In the genomic region with DNA sequence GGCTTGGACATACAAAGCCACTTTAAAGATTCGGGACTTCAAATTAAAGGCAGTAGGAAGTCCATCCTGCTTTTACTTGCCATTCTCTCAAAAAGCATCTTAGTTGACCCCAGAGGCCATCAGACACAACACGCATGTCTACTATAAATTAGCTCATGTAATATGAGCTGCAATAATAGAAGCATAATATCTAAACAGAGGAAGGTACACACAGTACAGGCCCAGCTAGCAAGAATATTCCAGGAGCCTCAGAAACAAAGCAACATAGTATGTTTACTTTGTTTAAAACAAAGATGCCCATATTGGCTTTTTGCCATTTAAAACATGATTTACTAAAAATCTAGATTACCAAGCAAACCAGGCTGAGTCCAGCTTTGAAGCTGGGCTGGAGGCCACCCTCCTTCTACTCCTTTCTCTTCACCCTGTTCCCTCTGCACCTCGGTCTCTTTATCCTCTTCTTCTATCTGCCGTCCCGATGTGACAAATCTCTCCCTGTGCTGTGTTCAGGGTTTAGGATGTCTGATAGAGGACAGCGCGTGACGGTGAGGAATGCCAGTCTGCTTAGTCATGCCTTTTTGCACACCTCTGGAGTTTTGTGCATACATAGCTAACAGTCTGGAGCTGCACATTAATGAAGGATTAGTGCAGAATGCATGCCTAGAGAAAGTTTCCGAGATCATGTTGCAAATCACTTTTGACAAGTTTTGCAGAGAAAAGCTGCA, we compare ENCODE assay signal across 12 cellular contexts. TPM values are rescaled to one million over a fixed set of nuclear protein-coding genes. Genes with fewer than 3 reads are reported as not detected.
DNase-seq lines count a peak whose midpoint lies in the region; TF ChIP-seq lines count a peak whose summit lies in the region.
"Had no signal": no experiment of that assay in that cellular context is flagged by ENCODE, and none has a peak within 500 bp of the region (broad histone marks: within the 10 kb centered on the region; RNA-seq: fewer than 3 reads in every experiment).

No MANE protein-coding gene starts in this region.

- peak in 1 of 2 donors; percentile 33 for TF ChIP-seq POLR2A in thyroid gland (IDR thresholded peaks at IDR 0.05)

- TF ChIP-seq CTCF in brain microvascular endothelial cell (IDR thresholded peaks at IDR 0.05; ENCODE audit: low read depth, low read length, missing control alignments) (no peak), hepatocyte (IDR thresholded peaks at IDR 0.05; ENCODE audit: poor library complexity) (no peak), thyroid gland (IDR thresholded peaks at IDR 0.05) (no peak)

- peak; percentile 10 for DNase-seq in NCI-H82 (lab: John Stamatoyannopoulos, UW)
- no peak for DNase-seq in NCI-H82 treated with DMSO at 0.1 percent for 48 hours (lab: John Stamatoyannopoulos, UW; ENCODE audit: unreplicated experiment)
- peak; percentile 14 for DNase-seq in brain microvascular endothelial cell
- DNase-seq in hepatocyte (ENCODE audit: low spot score), result peak; percentile 56
- DNase-seq in thyroid gland, result peak; percentile 63 to 67
- no peak for DNase-seq in SK-N-DZ (ENCODE audit: low spot score)
- no peak for DNase-seq in NCI-H2107 (lab: John Stamatoyannopoulos, UW)
- no peak for DNase-seq in stimulated activated CD4-positive, alpha-beta T cell treated with anti-CD3 and anti-CD28 coated beads, Interleukin-4, amount 100 ng/mL, for 24 hours
- DNase-seq: activated CD4-positive, alpha-beta T cell treated with anti-CD3 and anti-CD28 coated beads for 48 hours; MV-4-11; natural killer cell; Peyer's patch had no signal

- H3K27me3 ChIP-seq in brain microvascular endothelial cell (replicated peaks) (no peaks in the 10 kb centered on the region), hepatocyte (no peaks in the 10 kb centered on the region), thyroid gland (no peaks in the 10 kb centered on the region)
- H3K27me3 ChIP-seq: Peyer's patch had no signal

- no peaks in the 10 kb centered on the region for H3K79me2 ChIP-seq in hepatocyte

- H4K20me1 ChIP-seq in hepatocyte (ENCODE audit: insufficient read depth, poor library complexity, severe bottlenecking), result no peaks in the 10 kb centered on the region

- H3K9me3 ChIP-seq in hepatocyte (ENCODE audit: low read depth) (no peaks in the 10 kb centered on the region), thyroid gland (no peaks in the 10 kb centered on the region)
- H3K9me3 ChIP-seq: Peyer's patch had no signal

- intact Hi-C loops in thyroid gland (cut with DNase I), result no loop called here

- H3K4me3 ChIP-seq in brain microvascular endothelial cell (ENCODE audit: low read depth, low read length), result no peak overlapping the region
- H3K4me3 ChIP-seq in hepatocyte, result no peak overlapping the region
- H3K4me3 ChIP-seq in thyroid gland (replicated peaks in 1 of 3), result no peak overlapping the region
- H3K4me3 ChIP-seq: Peyer's patch had no signal

- H3K36me3 ChIP-seq in brain microvascular endothelial cell (replicated peaks), result no peaks in the 10 kb centered on the region
- H3K36me3 ChIP-seq in hepatocyte (replicated peaks; ENCODE audit: insufficient read depth, low read depth), result no peaks in the 10 kb centered on the region
- H3K36me3 ChIP-seq in thyroid gland, result no peaks in the 10 kb centered on the region
- H3K36me3 ChIP-seq: Peyer's patch had no signal

- in situ Hi-C loops in brain microvascular endothelial cell (cut with HindIII; ENCODE audit: low pct_ligation_motif_present, low sequenced_read_pairs), result no loop called here

- H3K9me2 ChIP-seq in hepatocyte (replicated peaks; ENCODE audit: insufficient read depth), result no peaks in the 10 kb centered on the region

- H3K4me1 ChIP-seq in hepatocyte (ENCODE audit: insufficient read depth) (peaks cover 26% of the 10 kb centered on the region), thyroid gland (peaks cover 54 to 61% of the 10 kb centered on the region in 2 donors)
- H3K4me1 ChIP-seq: Peyer's patch had no signal

- no peak overlapping the region for H2AFZ ChIP-seq in hepatocyte

- peak overlapping the region; percentile 56 for H3K4me2 ChIP-seq in hepatocyte

- WGBS in hepatocyte (ENCODE audit: low lambda C conversion rate, missing lambda C conversion rate), result 27% methylated on average over 9 of the region's 9 CpGs
- 36 to 41% methylated on average over 9 of the region's 9 CpGs for WGBS in thyroid gland, 2 donors

- H3K27ac ChIP-seq in brain microvascular endothelial cell, result no peak overlapping the region
- H3K27ac ChIP-seq in hepatocyte, result peak overlapping the region; percentile 40
- peak overlapping the region; percentile 77 to 87 (median 79) for H3K27ac ChIP-seq in thyroid gland
- H3K27ac ChIP-seq: Peyer's patch had no signal

RNA-seq across cellular contexts. Expression of a gene that starts 28.2 kb away (rescaled TPM):
- total RNA-seq in hepatocyte (34.0 and 42.8 TPM in 2 replicates), thyroid gland (100 to 1,000 TPM in 2 of 4 donors, 10 to 100 TPM in 2; 81.0 to 236 (median 119) TPM)
- polyA plus RNA-seq in hepatocyte, result 18.3 and 19.1 TPM in 2 replicates
- polyA plus RNA-seq in SK-N-DZ (2014; cell fraction: cytosol; rRNA removed), result 2.3 and 2.6 TPM in 2 replicates
- polyA plus RNA-seq in SK-N-DZ (2014; cell fraction: nucleus; rRNA removed), result 2.3 and 3.9 TPM in 2 replicates

Comparison
In these comparisons a context has a peak if more than half of its experiments do, and no peak if none do; other contexts are left out.
1. DNase-seq: peak in NCI-H82 (single experiment), brain microvascular endothelial cell (single experiment), hepatocyte (single experiment) and thyroid gland (2 of 2); none in NCI-H82 treated with DMSO at 0.1 percent for 48 hours (single experiment), SK-N-DZ (single experiment), NCI-H2107 (single experiment) and stimulated activated CD4-positive, alpha-beta T cell treated with anti-CD3 and anti-CD28 coated beads, Interleukin-4, amount 100 ng/mL, for 24 hours (single experiment).